Comparison of ENCODE assay signal across 26 cellular contexts in the genomic region with DNA sequence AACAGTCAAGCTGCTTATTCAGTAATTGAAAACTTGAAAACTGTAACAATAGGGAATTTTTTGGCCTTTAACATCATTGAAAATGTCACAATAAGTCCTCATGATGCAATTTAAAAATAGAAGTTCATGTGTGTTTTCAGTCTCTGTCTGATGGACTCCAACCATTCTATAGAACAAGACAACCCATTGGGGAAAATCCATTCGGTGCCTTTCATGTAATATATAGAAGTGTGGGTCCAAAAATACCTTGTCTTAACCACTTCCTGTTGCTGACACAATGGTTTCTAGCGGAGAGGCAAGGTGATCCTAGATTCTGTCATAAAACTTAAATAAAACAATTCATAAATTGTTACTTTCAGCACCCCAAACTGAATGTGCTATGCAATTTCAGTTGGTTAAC.
A peak's percentile ranks its signal among the peaks of the same experiment; 100 is the strongest.
DNase-seq lines count a peak whose midpoint lies in the region; ATAC-seq, FAIRE-seq and TF ChIP-seq lines count a peak whose summit lies in the region.
"Had no signal": no experiment of that assay in that cellular context is flagged by ENCODE, and none has a peak within 500 bp of the region (broad histone marks: within the 10 kb centered on the region; RNA-seq: fewer than 3 reads in every experiment).

No MANE protein-coding gene starts in this region.

- ATAC-seq in GM18907 (IDR thresholded peaks at IDR 0.05; ENCODE audit: unreplicated experiment) = peak; percentile 55
- ATAC-seq in HG02678 (IDR thresholded peaks at IDR 0.05; ENCODE audit: unreplicated experiment) = peak; percentile 77
- ATAC-seq in HG03196 (IDR thresholded peaks at IDR 0.05; ENCODE audit: unreplicated experiment) = peak; percentile 46
- ATAC-seq: activated naive CD4-positive, alpha-beta T cell treated with anti-CD3 and anti-CD28 coated beads, Interleukin-2, amount 50 U/mL, for 72 hours; heart left ventricle; mucosa of descending colon; Right ventricle myocardium inferior had no signal

- CTCF ChIA-PET in activated CD4-positive, alpha-beta memory T cell treated with anti-CD3 and anti-CD28 coated beads for 36 hours (lab: Charles Lee) = no interaction called here

- no peak overlapping the region for H3K4me3 ChIP-seq in coronary artery
- H3K4me3 ChIP-seq: heart left ventricle, mucosa of descending colon, thoracic aorta had no signal

- no peaks in the 10 kb centered on the region for H3K27me3 Mint-ChIP-seq in activated CD4-positive, alpha-beta memory T cell treated with anti-CD3 and anti-CD28 coated beads for 36 hours

- peak; percentile 12 for DNase-seq in GM10266 (ENCODE audit: extremely low spot score)
- no peak for DNase-seq in substantia nigra (lab: John Stamatoyannopoulos, UW)
- DNase-seq in activated CD4-positive, alpha-beta memory T cell treated with anti-CD3 and anti-CD28 coated beads for 36 hours = no peak
- no peak for DNase-seq in urothelium cell line (ENCODE audit: low spot score)
- DNase-seq in coronary artery (ENCODE audit: low spot score) = no peak
- DNase-seq: activated CD4-positive, alpha-beta T cell treated with anti-CD3 and anti-CD28 coated beads, Interleukin-2, amount 50 U/mL, for 48 hours; activated T-cell treated with anti-CD3 and anti-CD28 coated beads, Interleukin-2, amount 50 U/mL, for 1 hour; DMS 273 treated with DMSO at 0.1 percent for 48 hours; heart left ventricle; immature natural killer cell; Karpas-422; mucosa of descending colon; NCI-H1092 treated with DMSO at 0.1 percent for 48 hours; NCI-H510A; T-helper 1 cell had no signal

- no peak overlapping the region for H3K4me3 Mint-ChIP-seq in activated CD4-positive, alpha-beta memory T cell treated with anti-CD3 and anti-CD28 coated beads for 36 hours
- H3K4me3 Mint-ChIP-seq: CD14-positive monocyte, immature natural killer cell had no signal

- no peak for FAIRE-seq in urothelium cell line (lab: Jason Lieb, UNC)
- FAIRE-seq: A204.1, H54 had no signal

- H3K4me1 Mint-ChIP-seq in activated CD4-positive, alpha-beta memory T cell treated with anti-CD3 and anti-CD28 coated beads for 36 hours (ENCODE audit: low read depth) = no peaks in the 10 kb centered on the region
- H3K4me1 Mint-ChIP-seq: CD14-positive monocyte, immature natural killer cell had no signal

- intact Hi-C loops in activated CD4-positive, alpha-beta memory T cell treated with anti-CD3 and anti-CD28 coated beads for 36 hours (cut with micrococcal nuclease) = no loop called here

- no peaks in the 10 kb centered on the region for H3K36me3 Mint-ChIP-seq in activated CD4-positive, alpha-beta memory T cell treated with anti-CD3 and anti-CD28 coated beads for 36 hours
- H3K36me3 Mint-ChIP-seq: activated naive CD4-positive, alpha-beta T cell treated with anti-CD3 and anti-CD28 coated beads, Interleukin-2, amount 50 U/mL, for 72 hours; CD14-positive monocyte; immature natural killer cell had no signal

- no peak overlapping the region for H3K27ac Mint-ChIP-seq in activated CD4-positive, alpha-beta memory T cell treated with anti-CD3 and anti-CD28 coated beads for 36 hours
- H3K27ac Mint-ChIP-seq: activated naive CD4-positive, alpha-beta T cell treated with anti-CD3 and anti-CD28 coated beads, Interleukin-2, amount 50 U/mL, for 72 hours; CD14-positive monocyte; immature natural killer cell had no signal

- POLR2A ChIA-PET in activated CD4-positive, alpha-beta memory T cell treated with anti-CD3 and anti-CD28 coated beads for 36 hours (lab: Charles Lee) = no interaction called here

- TF ChIP-seq CTCF in GM10266 (IDR thresholded peaks at IDR 0.05; ENCODE audit: control insufficient read depth, insufficient read depth, low read depth, missing control alignments) (no peak), coronary artery (IDR thresholded peaks at IDR 0.05) (no peak)

- no peak overlapping the region for H3K27ac ChIP-seq in substantia nigra (ENCODE audit: low read depth, low read length, poor library complexity, severe bottlenecking)
- no peak overlapping the region for H3K27ac ChIP-seq in coronary artery
- H3K27ac ChIP-seq: heart left ventricle, neutrophil, thoracic aorta, VCaP had no signal

- peaks cover 2% of the 10 kb centered on the region for H3K9me3 Mint-ChIP-seq in activated CD4-positive, alpha-beta memory T cell treated with anti-CD3 and anti-CD28 coated beads for 36 hours
